In genomic region chr6:137370871-137371633, GRCh38 we compare ENCODE assay signal across 1 cellular context.
TF ChIP-seq lines count a peak whose summit lies in the region.

No MANE protein-coding gene starts in this region.

TF ChIP-seq in K562, 482 proteins besides CTCF, POLR2A, EP300 and RAD21 (continued from another document):
- TF ChIP-seq GTF3C2 (IDR thresholded peaks at IDR 0.05; ENCODE audit: borderline replicate concordance, extremely low read depth, insufficient read length) (no peak), RBM39 (optimal IDR thresholded peaks at IDR 0.05; ENCODE audit: low read depth, low read length) (no peak), CTCFL (IDR thresholded peaks at IDR 0.05; ENCODE audit: borderline replicate concordance, insufficient read depth, low read depth, low read length, poor library complexity, severe bottlenecking) (peak; percentile 36), MXD1 (CRISPR knock-in tag; IDR thresholded peaks at IDR 0.05; ENCODE audit: borderline replicate concordance, poor library complexity, severe bottlenecking) (no peak), DMBX1 (CRISPR knock-in tag; IDR thresholded peaks at IDR 0.05; ENCODE audit: borderline replicate concordance) (peak; percentile 93), HDAC1 (IDR thresholded peaks at IDR 0.05) (no peak)
